In genomic region chr20:3045042-3045815, GRCh38 we compare ENCODE assay signal across 1 cellular context.
A peak's percentile ranks its signal among the peaks of the same experiment; 100 is the strongest.
TF ChIP-seq lines count a peak whose summit lies in the region.

No MANE protein-coding gene starts in this region.

TF ChIP-seq in H1, 55 proteins besides CTCF, POLR2A, EP300 and RAD21:
- TF ChIP-seq SIX5 (IDR thresholded peaks at IDR 0.05; ENCODE audit: low read depth, low read length) (no peak), MAX (IDR thresholded peaks at IDR 0.05) (peak; percentile 20; the same call in 1 of the 2 replicates), CBX5 (IDR thresholded peaks at IDR 0.05; ENCODE audit: low read depth, low read length) (no peak), SUZ12 (IDR thresholded peaks at IDR 0.05; ENCODE audit: low read length) (no peak)
TF ChIP-seq in H1: peak in this region for 1.
